In genomic region chr9:130430734-130431535, GRCh38 we compare ENCODE assay signal across 16 cellular contexts. TPM values are rescaled to one million over a fixed set of nuclear protein-coding genes. Genes with fewer than 3 reads are reported as not detected.
DNase-seq lines count a peak whose midpoint lies in the region; ATAC-seq and TF ChIP-seq lines count a peak whose summit lies in the region.
"Had no signal": no experiment of that assay in that cellular context is flagged by ENCODE, and none has a peak within 500 bp of the region (broad histone marks: within the 10 kb centered on the region; RNA-seq: fewer than 3 reads in every experiment).

No MANE protein-coding gene starts in this region.

- POLR2A ChIA-PET in RWPE1 (lab: Yijun Ruan, JAX; ENCODE audit: low non-redundant PET) = no interaction called here

- CTCF ChIA-PET in RWPE1 (lab: Yijun Ruan, JAX) = interaction anchor here (0.5 kb wide), 2 partner anchors 67 to 305 kb away, joined by 3 to 4 read pairs; no protein-coding TSS in a partner anchor

- peak overlapping the region; percentile 39 for H3K27ac ChIP-seq in RWPE1
- H3K27ac ChIP-seq: BLaER1, GM23248 had no signal

- no peak for TF ChIP-seq CTCF in RWPE1 (conservative IDR thresholded peaks at IDR 0.05; ENCODE audit: low read depth)
- TF ChIP-seq CTCF in GM10266 (IDR thresholded peaks at IDR 0.05; ENCODE audit: control insufficient read depth, insufficient read depth, low read depth, missing control alignments) = no peak

- DNase-seq in NCI-H2171 treated with DMSO at 0.1 percent for 48 hours (lab: John Stamatoyannopoulos, UW) (peak; percentile 44), NCI-H2171 (lab: John Stamatoyannopoulos, UW) (no peak), RWPE1 (ENCODE audit: low spot score) (no peak), GM10266 (ENCODE audit: extremely low spot score) (no peak), COLO668 (lab: John Stamatoyannopoulos, UW; ENCODE audit: unreplicated experiment) (no peak)
- DNase-seq: 8988T; Calu3; CD4-positive, alpha-beta memory T cell; DND-41; EL; GM23248; HFFc6 had no signal

- ATAC-seq in esophagus mucosa (peak; percentile 35), HG02763 (IDR thresholded peaks at IDR 0.05; ENCODE audit: unreplicated experiment) (no peak)
- ATAC-seq: HCT116 had no signal

RNA-seq across cellular contexts. Expression of gene ASS1, which starts 13.8 kb away (rescaled TPM):
- total RNA-seq in esophagus mucosa = 101 TPM
- total RNA-seq: CD4-positive, alpha-beta memory T cell had no signal
